Comparison of ENCODE assay signal across 15 cellular contexts in genomic region chr1:197633447-197634039, GRCh38.
"Had no signal": no experiment of that assay in that cellular context is flagged by ENCODE, and none has a peak within 500 bp of the region (broad histone marks: within the 10 kb centered on the region; RNA-seq: fewer than 3 reads in every experiment).

No MANE protein-coding gene starts in this region.

- H3K27ac ChIP-seq: body of pancreas, gastroesophageal sphincter, heart right ventricle, left ventricle myocardium inferior, neutrophil, tibial artery, vagina had no signal

- H3K4me3 ChIP-seq: body of pancreas, gastroesophageal sphincter, heart right ventricle, left ventricle myocardium inferior, tibial artery, vagina had no signal

- H3K4me1 ChIP-seq: gastroesophageal sphincter, tibial artery, vagina had no signal

- H3K36me3 ChIP-seq: neutrophil, vagina had no signal

- H3K9me3 ChIP-seq: gastroesophageal sphincter, neutrophil, vagina had no signal

- DNase-seq: activated CD4-positive, alpha-beta T cell treated with anti-CD3 and anti-CD28 coated beads, Interleukin-2, amount 50 U/mL, for 1 hour; activated naive CD8-positive, alpha-beta T cell treated with anti-CD3 and anti-CD28 coated beads for 36 hours; amygdala; body of pancreas; caudate nucleus; heart right ventricle; islet precursor cell; left ventricle myocardium inferior; mesenchymal stem cell; natural killer cell; stimulated activated CD4-positive, alpha-beta T cell treated with anti-CD3 and anti-CD28 coated beads, Interleukin-2, amount 100 ng/mL, for 48 hours; tibial artery had no signal

- H3K27me3 ChIP-seq: body of pancreas, gastroesophageal sphincter, heart right ventricle, neutrophil, tibial artery, vagina had no signal
